Comparison of ENCODE assay signal across 1 cellular context in the genomic region with DNA sequence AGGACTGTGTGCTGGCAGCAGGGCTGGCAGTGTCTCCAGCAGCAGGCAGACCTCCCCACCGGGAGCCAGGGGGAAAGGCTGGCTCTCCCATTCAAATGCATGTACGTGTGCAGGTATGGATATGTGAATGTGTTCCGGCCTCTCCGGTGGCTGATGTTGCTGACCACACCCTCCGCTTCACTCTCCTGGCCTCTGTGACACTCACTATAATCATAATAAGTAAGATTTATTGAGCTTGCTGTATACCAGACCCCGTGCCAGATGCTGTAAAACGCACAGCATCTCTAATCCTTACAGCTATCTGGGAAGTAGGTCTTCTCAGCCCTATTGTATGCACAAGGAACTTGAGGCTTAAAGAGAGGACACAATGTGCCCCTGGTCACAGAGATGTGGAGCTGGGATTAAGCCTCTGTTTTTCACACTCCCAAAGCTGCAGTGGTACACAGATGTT.
TF ChIP-seq lines count a peak whose summit lies in the region.

No MANE protein-coding gene starts in this region.

TF ChIP-seq in GM23338, 12 proteins besides CTCF, POLR2A, EP300 and RAD21 (continued from another document):
- TF ChIP-seq, protein P1, sequence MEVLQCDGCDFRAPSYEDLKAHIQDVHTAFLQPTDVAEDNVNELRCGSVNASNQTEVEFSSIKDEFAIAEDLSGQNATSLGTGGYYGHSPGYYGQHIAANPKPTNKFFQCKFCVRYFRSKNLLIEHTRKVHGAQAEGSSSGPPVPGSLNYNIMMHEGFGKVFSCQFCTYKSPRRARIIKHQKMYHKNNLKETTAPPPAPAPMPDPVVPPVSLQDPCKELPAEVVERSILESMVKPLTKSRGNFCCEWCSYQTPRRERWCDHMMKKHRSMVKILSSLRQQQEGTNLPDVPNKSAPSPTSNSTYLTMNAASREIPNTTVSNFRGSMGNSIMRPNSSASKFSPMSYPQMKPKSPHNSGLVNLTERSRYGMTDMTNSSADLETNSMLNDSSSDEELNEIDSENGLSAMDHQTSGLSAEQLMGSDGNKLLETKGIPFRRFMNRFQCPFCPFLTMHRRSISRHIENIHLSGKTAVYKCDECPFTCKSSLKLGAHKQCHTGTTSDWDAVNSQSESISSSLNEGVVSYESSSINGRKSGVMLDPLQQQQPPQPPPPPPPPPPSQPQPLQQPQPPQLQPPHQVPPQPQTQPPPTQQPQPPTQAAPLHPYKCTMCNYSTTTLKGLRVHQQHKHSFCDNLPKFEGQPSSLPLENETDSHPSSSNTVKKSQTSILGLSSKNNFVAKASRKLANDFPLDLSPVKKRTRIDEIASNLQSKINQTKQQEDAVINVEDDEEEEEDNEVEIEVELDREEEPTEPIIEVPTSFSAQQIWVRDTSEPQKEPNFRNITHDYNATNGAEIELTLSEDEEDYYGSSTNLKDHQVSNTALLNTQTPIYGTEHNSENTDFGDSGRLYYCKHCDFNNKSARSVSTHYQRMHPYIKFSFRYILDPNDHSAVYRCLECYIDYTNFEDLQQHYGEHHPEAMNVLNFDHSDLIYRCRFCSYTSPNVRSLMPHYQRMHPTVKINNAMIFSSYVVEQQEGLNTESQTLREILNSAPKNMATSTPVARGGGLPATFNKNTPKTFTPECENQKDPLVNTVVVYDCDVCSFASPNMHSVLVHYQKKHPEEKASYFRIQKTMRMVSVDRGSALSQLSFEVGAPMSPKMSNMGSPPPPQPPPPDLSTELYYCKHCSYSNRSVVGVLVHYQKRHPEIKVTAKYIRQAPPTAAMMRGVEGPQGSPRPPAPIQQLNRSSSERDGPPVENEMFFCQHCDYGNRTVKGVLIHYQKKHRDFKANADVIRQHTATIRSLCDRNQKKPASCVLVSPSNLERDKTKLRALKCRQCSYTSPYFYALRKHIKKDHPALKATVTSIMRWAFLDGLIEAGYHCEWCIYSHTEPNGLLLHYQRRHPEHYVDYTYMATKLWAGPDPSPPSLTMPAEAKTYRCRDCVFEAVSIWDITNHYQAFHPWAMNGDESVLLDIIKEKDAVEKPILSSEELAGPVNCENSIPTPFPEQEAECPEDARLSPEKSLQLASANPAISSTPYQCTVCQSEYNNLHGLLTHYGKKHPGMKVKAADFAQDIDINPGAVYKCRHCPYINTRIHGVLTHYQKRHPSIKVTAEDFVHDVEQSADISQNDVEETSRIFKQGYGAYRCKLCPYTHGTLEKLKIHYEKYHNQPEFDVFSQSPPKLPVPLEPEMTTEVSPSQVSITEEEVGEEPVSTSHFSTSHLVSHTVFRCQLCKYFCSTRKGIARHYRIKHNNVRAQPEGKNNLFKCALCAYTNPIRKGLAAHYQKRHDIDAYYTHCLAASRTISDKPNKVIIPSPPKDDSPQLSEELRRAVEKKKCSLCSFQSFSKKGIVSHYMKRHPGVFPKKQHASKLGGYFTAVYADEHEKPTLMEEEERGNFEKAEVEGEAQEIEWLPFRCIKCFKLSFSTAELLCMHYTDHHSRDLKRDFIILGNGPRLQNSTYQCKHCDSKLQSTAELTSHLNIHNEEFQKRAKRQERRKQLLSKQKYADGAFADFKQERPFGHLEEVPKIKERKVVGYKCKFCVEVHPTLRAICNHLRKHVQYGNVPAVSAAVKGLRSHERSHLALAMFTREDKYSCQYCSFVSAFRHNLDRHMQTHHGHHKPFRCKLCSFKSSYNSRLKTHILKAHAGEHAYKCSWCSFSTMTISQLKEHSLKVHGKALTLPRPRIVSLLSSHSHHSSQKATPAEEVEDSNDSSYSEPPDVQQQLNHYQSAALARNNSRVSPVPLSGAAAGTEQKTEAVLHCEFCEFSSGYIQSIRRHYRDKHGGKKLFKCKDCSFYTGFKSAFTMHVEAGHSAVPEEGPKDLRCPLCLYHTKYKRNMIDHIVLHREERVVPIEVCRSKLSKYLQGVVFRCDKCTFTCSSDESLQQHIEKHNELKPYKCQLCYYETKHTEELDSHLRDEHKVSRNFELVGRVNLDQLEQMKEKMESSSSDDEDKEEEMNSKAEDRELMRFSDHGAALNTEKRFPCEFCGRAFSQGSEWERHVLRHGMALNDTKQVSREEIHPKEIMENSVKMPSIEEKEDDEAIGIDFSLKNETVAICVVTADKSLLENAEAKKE (CRISPR knock-in tag; IDR thresholded peaks at IDR 0.05) = no peak
- no peak for TF ChIP-seq JUNB (IDR thresholded peaks at IDR 0.05; ENCODE audit: unreplicated experiment)
- no peak for TF ChIP-seq ZNF331 (CRISPR knock-in tag; IDR thresholded peaks at IDR 0.05; ENCODE audit: low read depth)
- no peak for TF ChIP-seq EZH2phosphoT487 (IDR thresholded peaks at IDR 0.05; ENCODE audit: unreplicated experiment)
- TF ChIP-seq CREB1 (CRISPR knock-in tag; IDR thresholded peaks at IDR 0.05; ENCODE audit: low read depth) = no peak
- no peak for TF ChIP-seq STAT1 (IDR thresholded peaks at IDR 0.05; ENCODE audit: unreplicated experiment)
- no peak for TF ChIP-seq POLR2AphosphoS5 (IDR thresholded peaks at IDR 0.05; ENCODE audit: low read depth)
- TF ChIP-seq NANOG (IDR thresholded peaks at IDR 0.05; ENCODE audit: borderline replicate concordance) = no peak
- TF ChIP-seq ZNF114 (CRISPR knock-in tag; IDR thresholded peaks at IDR 0.05) = no peak
- no peak for TF ChIP-seq EZH2 (IDR thresholded peaks at IDR 0.05; ENCODE audit: low read depth, unreplicated experiment)
TF ChIP-seq in GM23338: peak in this region for 0.
